Comparison of ENCODE assay signal across 8 cellular contexts in genomic region chr3:103306081-103306480, GRCh38.
"Had no signal": no experiment of that assay in that cellular context is flagged by ENCODE, and none has a peak within 500 bp of the region (broad histone marks: within the 10 kb centered on the region; RNA-seq: fewer than 3 reads in every experiment).

No MANE protein-coding gene starts in this region.

- H3K36me3 ChIP-seq: HAP-1 had no signal

- H3K9me3 ChIP-seq: HAP-1 had no signal

- DNase-seq: GM23248, GOT3, H7, H9, HCEC 1CT, HFFc6 had no signal

- H3K4me2 ChIP-seq: GM23338 had no signal

- H3K4me3 ChIP-seq: GM23248, GM23338, HAP-1 had no signal

- H2AFZ ChIP-seq: GM23248, GM23338 had no signal

- H3K27ac ChIP-seq: GM23248 had no signal

- H3K9ac ChIP-seq: GM23248 had no signal
